Comparison of ENCODE assay signal across 24 cellular contexts in genomic region chr1:205546541-205546940, GRCh38. TPM values are rescaled to one million over a fixed set of nuclear protein-coding genes. Genes with fewer than 3 reads are reported as not detected.
"Had no signal": no experiment of that assay in that cellular context is flagged by ENCODE, and none has a peak within 500 bp of the region (broad histone marks: within the 10 kb centered on the region; RNA-seq: fewer than 3 reads in every experiment).

No MANE protein-coding gene starts in this region.

- H3K4me3 ChIP-seq: left ventricle myocardium inferior, lung, ovary, right atrium auricular region, right lobe of liver, smooth muscle cell, stomach, testis, thyroid gland, transverse colon, upper lobe of right lung had no signal

- ATAC-seq: natural killer cell treated with Interleukin-12 subunit alpha and Interleukin-12 subunit beta and Interleukin-15 and Interleukin-18, amount 100 ng/mL, for 72 hours; right lobe of liver; stimulated activated naive B cell treated with anti-CD40 and anti-IgM and Interleukin-4, amounts not matched to agents 10 μg/mL and 1 μg/mL and 100 μg/mL, for 72 hours; stimulated activated naive CD8-positive, alpha-beta T cell treated with anti-CD3 and anti-CD28 coated beads, Interleukin-15, Interleukin-2, amounts not matched to agents 100 U/mL and 50 U/mL, for 24 hours; upper lobe of right lung had no signal

- H3K36me3 ChIP-seq: left ventricle myocardium inferior, ovary, right atrium auricular region, right lobe of liver, stomach, thyroid gland, transverse colon, upper lobe of right lung had no signal

- FAIRE-seq: islet of Langerhans, kidney, urothelium cell line had no signal

- DNase-seq: hypothalamus; immature natural killer cell; kidney; left ventricle myocardium inferior; mesendoderm; naive B cell; ovary; right lobe of liver; stimulated activated CD4-positive, alpha-beta T cell treated with anti-CD3 and anti-CD28 coated beads, Interleukin-2, amount 100 ng/mL, for 24 hours; stimulated activated CD4-positive, alpha-beta T cell treated with anti-CD3 and anti-CD28 coated beads, Interleukin-4, amount 100 ng/mL, for 1 hour; stimulated activated naive B cell treated with anti-CD40 and anti-IgM and Interleukin-4, amounts not matched to agents 10 μg/mL and 1 μg/mL and 100 μg/mL, for 72 hours; stimulated activated naive CD8-positive, alpha-beta T cell treated with anti-CD3 and anti-CD28 coated beads, Interleukin-15, Interleukin-2, amounts not matched to agents 100 U/mL and 50 U/mL, for 24 hours; testis; thyroid gland; upper lobe of right lung had no signal

- H3K27ac ChIP-seq: left ventricle myocardium inferior, ovary, right atrium auricular region, right lobe of liver, stomach, testis, thyroid gland, transverse colon, upper lobe of right lung had no signal

- H3K9me3 ChIP-seq: left ventricle myocardium inferior, ovary, right atrium auricular region, right lobe of liver, stomach, testis, thyroid gland, transverse colon, upper lobe of right lung had no signal

- H3K27me3 ChIP-seq: ovary, right atrium auricular region, right lobe of liver, testis, thyroid gland, upper lobe of right lung had no signal

RNA-seq across cellular contexts. Expression of gene CDK18, which starts 42.1 kb away (rescaled TPM):
- total RNA-seq: pulmonary artery endothelial cell had no signal
